ENCODE assay signal across 13 cellular contexts in genomic region chr6:80967618-80968017, GRCh38.
DNase-seq lines count a peak whose midpoint lies in the region; ATAC-seq and TF ChIP-seq lines count a peak whose summit lies in the region.
"Had no signal": no experiment of that assay in that cellular context is flagged by ENCODE, and none has a peak within 500 bp of the region (broad histone marks: within the 10 kb centered on the region; RNA-seq: fewer than 3 reads in every experiment).

No MANE protein-coding gene starts in this region.

- H3K4me3 Mint-ChIP-seq in GM23338, result no peak overlapping the region
- no peak overlapping the region for H3K4me3 Mint-ChIP-seq in neural progenitor cell

- H3K36me3 ChIP-seq in GM23338 (ENCODE audit: insufficient read depth) (no peaks in the 10 kb centered on the region), iPS-20b (ENCODE audit: insufficient read depth, low read depth, low read length) (no peaks in the 10 kb centered on the region), neural progenitor cell (no peaks in the 10 kb centered on the region), BE2C (no peaks in the 10 kb centered on the region)
- H3K36me3 ChIP-seq: BLaER1 treated with 17β-estradiol and CSF1 and Interleukin-3, amounts not matched to agents 10 nM and 100 nM had no signal

- TF ChIP-seq CTCF in GM23338 (conservative IDR thresholded peaks at IDR 0.05; ENCODE audit: low read depth in 2 of 2) (no peak), neural progenitor cell (IDR thresholded peaks at IDR 0.05) (no peak), BE2C (IDR thresholded peaks at IDR 0.05; ENCODE audit: low read depth, low read length) (no peak)

- no peak overlapping the region for H3K27ac ChIP-seq in GM23338 (ENCODE audit: low read depth)
- H3K27ac ChIP-seq in iPS-20b (ENCODE audit: low read length), result peak overlapping the region; percentile 35
- H3K27ac ChIP-seq in neural progenitor cell, result peak overlapping the region; percentile 77

- H3K27me3 Mint-ChIP-seq in GM23338 (ENCODE audit: insufficient read depth, low read depth, poor library complexity) (no peaks in the 10 kb centered on the region), neural progenitor cell (ENCODE audit: insufficient read depth, low read depth) (no peaks in the 10 kb centered on the region)

- H3K9me2 ChIP-seq in GM23338 (ENCODE audit: insufficient read depth), result 0 out of 2 replicates have a peak, but pooled peaks cover 10% of the 10 kb centered on the region
- H3K9me2 ChIP-seq: SK-N-SH had no signal

- H3K9me3 Mint-ChIP-seq in GM23338, result 0 out of 3 replicates have a peak, but pooled peaks cover 2% of the 10 kb centered on the region
- no peaks in the 10 kb centered on the region for H3K9me3 Mint-ChIP-seq in neural progenitor cell

- no peaks in the 10 kb centered on the region for H3K27me3 ChIP-seq in GM23338 (ENCODE audit: insufficient read depth)
- no peaks in the 10 kb centered on the region for H3K27me3 ChIP-seq in iPS-20b (ENCODE audit: insufficient read depth, low read length)
- H3K27me3 ChIP-seq in neural progenitor cell, result no peaks in the 10 kb centered on the region
- H3K27me3 ChIP-seq in BE2C, result no peaks in the 10 kb centered on the region
- H3K27me3 ChIP-seq: BLaER1 treated with 17β-estradiol and CSF1 and Interleukin-3, amounts not matched to agents 10 nM and 100 nM had no signal

- no peak overlapping the region for H3K4me3 ChIP-seq in GM23338
- no peak overlapping the region for H3K4me3 ChIP-seq in iPS-20b (ENCODE audit: low read length)
- no peak overlapping the region for H3K4me3 ChIP-seq in neural progenitor cell
- no peak overlapping the region for H3K4me3 ChIP-seq in BE2C (ENCODE audit: low read depth, low read length)
- H3K4me3 ChIP-seq: BLaER1 treated with 17β-estradiol and CSF1 and Interleukin-3, amounts not matched to agents 10 nM and 100 nM had no signal

- ATAC-seq in GM23338 (peak; percentile 60), HG03196 (IDR thresholded peaks at IDR 0.05; ENCODE audit: unreplicated experiment) (no peak), GM21381 (IDR thresholded peaks at IDR 0.05; ENCODE audit: unreplicated experiment) (no peak)
- ATAC-seq: HepG2, Right ventricle myocardium inferior had no signal

- H3K9me3 ChIP-seq in iPS-20b (ENCODE audit: insufficient read depth, low read depth, low read length) (no peaks in the 10 kb centered on the region), neural progenitor cell (ENCODE audit: low read depth) (no peaks in the 10 kb centered on the region), BE2C (no peaks in the 10 kb centered on the region)
- H3K9me3 ChIP-seq: BLaER1 treated with 17β-estradiol and CSF1 and Interleukin-3, amounts not matched to agents 10 nM and 100 nM; SK-N-SH had no signal

- DNase-seq in GM23338 (ENCODE audit: low spot score) (no peak), NCI-H82 (lab: John Stamatoyannopoulos, UW) (peak; percentile 84), neural progenitor cell (ENCODE audit: low spot score) (peak; percentile 27), BE2C (no peak)
- DNase-seq: NCI-H1417 treated with DMSO at 0.1 percent for 48 hours, NCI-H2029, SK-N-SH had no signal

- H3K79me2 ChIP-seq in GM23338 (replicated peaks; ENCODE audit: insufficient read depth) (no peaks in the 10 kb centered on the region), neural progenitor cell (ENCODE audit: low read depth) (no peaks in the 10 kb centered on the region)

- 0 out of 2 replicates have a peak, but pooled peaks cover 5% of the 10 kb centered on the region for H3K4me1 ChIP-seq in GM23338 (ENCODE audit: insufficient read depth)
- H3K4me1 ChIP-seq in iPS-20b (ENCODE audit: insufficient read depth, low read length), result peaks cover 4% of the 10 kb centered on the region; the same call in 1 of the 2 replicates
- peaks cover 15% of the 10 kb centered on the region for H3K4me1 ChIP-seq in neural progenitor cell
- H3K4me1 ChIP-seq in BE2C, result peaks cover 6% of the 10 kb centered on the region
- H3K4me1 ChIP-seq: BLaER1 treated with 17β-estradiol and CSF1 and Interleukin-3, amounts not matched to agents 10 nM and 100 nM had no signal

- H3F3A ChIP-seq in GM23338 (replicated peaks; ENCODE audit: low read depth) (no peaks in the 10 kb centered on the region), neural progenitor cell (ENCODE audit: low read depth) (no peaks in the 10 kb centered on the region)

- H3K4me2 ChIP-seq in GM23338 (no peak overlapping the region), neural progenitor cell (peak overlapping the region; percentile 27)
- H3K4me2 ChIP-seq: SK-N-SH had no signal

- H3K27ac Mint-ChIP-seq in GM23338, result peak overlapping the region; percentile 83; the same call in 1 of the 2 replicates
- no peak overlapping the region for H3K27ac Mint-ChIP-seq in neural progenitor cell

- H3K4me1 Mint-ChIP-seq in GM23338, result peaks cover 18% of the 10 kb centered on the region
- peaks cover 4% of the 10 kb centered on the region for H3K4me1 Mint-ChIP-seq in neural progenitor cell

- no peaks in the 10 kb centered on the region for H4K20me1 ChIP-seq in GM23338 (replicated peaks; ENCODE audit: insufficient read depth)
- no peaks in the 10 kb centered on the region for H4K20me1 ChIP-seq in neural progenitor cell (ENCODE audit: low read depth)
- H4K20me1 ChIP-seq: BLaER1 treated with 17β-estradiol and CSF1 and Interleukin-3, amounts not matched to agents 10 nM and 100 nM had no signal

- H3K36me3 Mint-ChIP-seq in GM23338 (ENCODE audit: low read depth) (peaks cover 3% of the 10 kb centered on the region; the same call in 2 of the 3 replicates), neural progenitor cell (no peaks in the 10 kb centered on the region)

- H2AFZ ChIP-seq in GM23338 (peak overlapping the region; percentile 11; the same call in 1 of the 2 replicates), neural progenitor cell (replicated peaks) (peak overlapping the region; percentile 70)

- no peak overlapping the region for H3K9ac ChIP-seq in iPS-20b (ENCODE audit: low read depth, low read length)
- H3K9ac ChIP-seq in neural progenitor cell, result no peak overlapping the region
- H3K9ac ChIP-seq: BLaER1 treated with 17β-estradiol and CSF1 and Interleukin-3, amounts not matched to agents 10 nM and 100 nM; SK-N-SH had no signal

TF ChIP-seq in GM23338, 12 proteins besides CTCF, POLR2A, EP300 and RAD21:
- TF ChIP-seq JUNB (IDR thresholded peaks at IDR 0.05; ENCODE audit: unreplicated experiment) (no peak), REST (IDR thresholded peaks at IDR 0.05; ENCODE audit: unreplicated experiment) (no peak), ETS1 (IDR thresholded peaks at IDR 0.05) (no peak), POLR2AphosphoS5 (IDR thresholded peaks at IDR 0.05; ENCODE audit: low read depth) (no peak)

Comparison
In these comparisons a context has a peak if more than half of its experiments do, and no peak if none do; other contexts are left out.
1. DNase-seq: peak in NCI-H82 (single experiment) and neural progenitor cell (single experiment); none in GM23338 (single experiment) and BE2C (single experiment).